22 cellular contexts compared by ENCODE assay signal in genomic region chr20:10109621-10110020, GRCh38.
A peak's percentile ranks its signal among the peaks of the same experiment; 100 is the strongest.
DNase-seq lines count a peak whose midpoint lies in the region; ATAC-seq and TF ChIP-seq lines count a peak whose summit lies in the region.
"Had no signal": no experiment of that assay in that cellular context is flagged by ENCODE, and none has a peak within 500 bp of the region (broad histone marks: within the 10 kb centered on the region; RNA-seq: fewer than 3 reads in every experiment).

No MANE protein-coding gene starts in this region.

- WGBS in body of pancreas, 2 donors: 39 to 43% methylated on average over 2 of the region's 2 CpGs

- H3K4me3 Mint-ChIP-seq in GM23338: no peak overlapping the region
- H3K4me3 Mint-ChIP-seq: B cell had no signal

- H3K27ac ChIP-seq in BLaER1 treated with 17β-estradiol and CSF1 and Interleukin-3, amounts not matched to agents 10 nM and 100 nM: no peak overlapping the region
- H3K27ac ChIP-seq in body of pancreas (peak overlapping the region in 1 of 4 donors; percentile 27), GM23338 (ENCODE audit: low read depth) (no peak overlapping the region)
- H3K27ac ChIP-seq: HL-60, PC-9, SJSA1 had no signal

- no peaks in the 10 kb centered on the region for H4K20me1 ChIP-seq in BLaER1 treated with 17β-estradiol and CSF1 and Interleukin-3, amounts not matched to agents 10 nM and 100 nM
- H4K20me1 ChIP-seq in GM23338 (replicated peaks; ENCODE audit: insufficient read depth): no peaks in the 10 kb centered on the region

- H2AFZ ChIP-seq in GM23338: no peak overlapping the region
- H2AFZ ChIP-seq: PC-9 had no signal

- no peaks in the 10 kb centered on the region for H3F3A ChIP-seq in GM23338 (replicated peaks; ENCODE audit: low read depth)

- peak; percentile 65 to 87 for DNase-seq in NCI-H446 (lab: John Stamatoyannopoulos, UW)
- DNase-seq in body of pancreas: peak in 3 of 4 donors; percentile 7 to 31 (median 13)
- DNase-seq in midbrain (lab: John Stamatoyannopoulos, UW): peak; percentile 46
- no peak for DNase-seq in GM23338 (ENCODE audit: low spot score)
- DNase-seq: DMS153, NCI-H1092 treated with DMSO at 0.1 percent for 48 hours, NCI-H1436, NCI-H187, NCI-H2081 treated with DMSO at 0.1 percent for 48 hours, NCI-H2171, NCI-H226, NCI-H524 treated with DMSO at 0.1 percent for 48 hours, PC-9, Right ventricle myocardium superior, RPMI8226 had no signal

- no peaks in the 10 kb centered on the region for H3K36me3 Mint-ChIP-seq in GM23338 (ENCODE audit: low read depth)

- no peaks in the 10 kb centered on the region for H3K36me3 ChIP-seq in BLaER1 treated with 17β-estradiol and CSF1 and Interleukin-3, amounts not matched to agents 10 nM and 100 nM
- H3K36me3 ChIP-seq in body of pancreas (replicated peaks in 1 of 2; ENCODE audit: insufficient read depth in 1 of 2, low read depth in 2 of 2): no peaks in the 10 kb centered on the region
- H3K36me3 ChIP-seq in GM23338 (ENCODE audit: insufficient read depth): no peaks in the 10 kb centered on the region
- H3K36me3 ChIP-seq: SJSA1 had no signal

- H3K27me3 ChIP-seq in BLaER1 treated with 17β-estradiol and CSF1 and Interleukin-3, amounts not matched to agents 10 nM and 100 nM: no peaks in the 10 kb centered on the region
- H3K27me3 ChIP-seq in body of pancreas (no peaks in the 10 kb centered on the region), GM23338 (ENCODE audit: insufficient read depth) (no peaks in the 10 kb centered on the region)
- H3K27me3 ChIP-seq: SJSA1 had no signal

- H3K9me3 Mint-ChIP-seq in GM23338: no peaks in the 10 kb centered on the region

- no peak for TF ChIP-seq POLR2A in body of pancreas (IDR thresholded peaks at IDR 0.05)

- H3K4me1 Mint-ChIP-seq in GM23338: no peaks in the 10 kb centered on the region

- H3K79me2 ChIP-seq in GM23338 (replicated peaks; ENCODE audit: insufficient read depth): no peaks in the 10 kb centered on the region

- H3K4me3 ChIP-seq in BLaER1 treated with 17β-estradiol and CSF1 and Interleukin-3, amounts not matched to agents 10 nM and 100 nM: no peak overlapping the region
- H3K4me3 ChIP-seq in body of pancreas (no peak overlapping the region), GM23338 (no peak overlapping the region)
- H3K4me3 ChIP-seq: PC-9, SJSA1 had no signal

- peaks cover 5% of the 10 kb centered on the region; the same call in 1 of the 2 replicates for H3K9me2 ChIP-seq in GM23338 (ENCODE audit: insufficient read depth)

- peak overlapping the region in 6 of 11 experiments; percentile 26 to 85 (median 80); a peak in 6 of 22 replicates for H3K4me2 ChIP-seq in BLaER1 treated with 17β-estradiol and CSF1 and Interleukin-3, amounts not matched to agents 10 nM and 100 nM
- H3K4me2 ChIP-seq in GM23338: no peak overlapping the region
- H3K4me2 ChIP-seq: PC-9 had no signal

- peak; percentile 57 for ATAC-seq in body of pancreas
- ATAC-seq in HG02759 (IDR thresholded peaks at IDR 0.05; ENCODE audit: unreplicated experiment): no peak
- no peak for ATAC-seq in GM23338
- no peak for ATAC-seq in GM21529 (IDR thresholded peaks at IDR 0.05; ENCODE audit: unreplicated experiment)
- no peak for ATAC-seq in GM21717 (IDR thresholded peaks at IDR 0.05; ENCODE audit: unreplicated experiment)

- intact Hi-C loops in body of pancreas (cut with DNase I): no loop called here

- peaks cover 0 to 6% (median 3%) of the 10 kb centered on the region in 11 experiments; a peak in 2 of 22 replicates for H3K9me3 ChIP-seq in BLaER1 treated with 17β-estradiol and CSF1 and Interleukin-3, amounts not matched to agents 10 nM and 100 nM (replicated peaks in 1 of 11)
- no peaks in the 10 kb centered on the region for H3K9me3 ChIP-seq in body of pancreas
- H3K9me3 ChIP-seq: SJSA1 had no signal

- peaks cover 9 to 50% (median 31%) of the 10 kb centered on the region in 10 experiments for H3K4me1 ChIP-seq in BLaER1 treated with 17β-estradiol and CSF1 and Interleukin-3, amounts not matched to agents 10 nM and 100 nM
- H3K4me1 ChIP-seq in body of pancreas (peaks cover 31% of the 10 kb centered on the region), GM23338 (ENCODE audit: insufficient read depth) (no peaks in the 10 kb centered on the region)

- no peak overlapping the region for H3K27ac Mint-ChIP-seq in GM23338
- H3K27ac Mint-ChIP-seq: B cell had no signal

- TF ChIP-seq CTCF in body of pancreas (IDR thresholded peaks at IDR 0.05) (no peak), GM23338 (conservative IDR thresholded peaks at IDR 0.05; ENCODE audit: low read depth in 2 of 2) (no peak)

- peaks cover 3% of the 10 kb centered on the region for H3K27me3 Mint-ChIP-seq in GM23338 (ENCODE audit: insufficient read depth, low read depth, poor library complexity)
- H3K27me3 Mint-ChIP-seq: B cell had no signal

- H3K9ac ChIP-seq in BLaER1 treated with 17β-estradiol and CSF1 and Interleukin-3, amounts not matched to agents 10 nM and 100 nM: no peak overlapping the region

TF ChIP-seq in GM23338, 12 proteins besides CTCF, POLR2A, EP300 and RAD21 (continues in another document):
- TF ChIP-seq POLR2AphosphoS5 (IDR thresholded peaks at IDR 0.05; ENCODE audit: low read depth): no peak
- no peak for TF ChIP-seq NANOG (IDR thresholded peaks at IDR 0.05; ENCODE audit: borderline replicate concordance)
- TF ChIP-seq ZNF462 (CRISPR knock-in tag; IDR thresholded peaks at IDR 0.05): no peak
- TF ChIP-seq EZH2 (IDR thresholded peaks at IDR 0.05; ENCODE audit: low read depth, unreplicated experiment): no peak
- TF ChIP-seq ZNF114 (CRISPR knock-in tag; IDR thresholded peaks at IDR 0.05): no peak
- no peak for TF ChIP-seq EZH2phosphoT487 (IDR thresholded peaks at IDR 0.05; ENCODE audit: unreplicated experiment)
- no peak for TF ChIP-seq CREB1 (CRISPR knock-in tag; IDR thresholded peaks at IDR 0.05; ENCODE audit: low read depth)
- no peak for TF ChIP-seq STAT1 (IDR thresholded peaks at IDR 0.05; ENCODE audit: unreplicated experiment)
